ENCODE assay signal across 16 cellular contexts in the genomic region with DNA sequence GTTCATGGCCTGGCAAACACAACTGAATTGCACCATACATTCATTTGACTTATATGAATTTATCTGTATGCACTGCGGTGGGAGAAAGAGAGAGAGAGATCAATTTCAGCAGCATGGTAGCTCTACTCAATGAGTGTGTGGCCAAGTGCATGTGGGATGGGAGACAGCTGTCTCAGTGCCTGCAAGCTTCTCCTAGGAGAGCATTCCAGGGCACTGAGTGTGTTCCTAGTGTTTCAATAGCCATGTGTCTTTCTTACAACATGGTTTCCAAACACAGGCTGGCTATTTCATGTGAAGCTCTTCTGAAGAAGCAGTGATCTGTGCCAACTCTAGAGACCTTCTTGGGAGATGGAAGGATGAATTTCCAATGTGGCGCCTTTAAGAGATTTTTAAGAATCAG. TPM values are rescaled to one million over a fixed set of nuclear protein-coding genes. Genes with fewer than 3 reads are reported as not detected.
DNase-seq lines count a peak whose midpoint lies in the region; ATAC-seq, FAIRE-seq and TF ChIP-seq lines count a peak whose summit lies in the region.
"Had no signal": no experiment of that assay in that cellular context is flagged by ENCODE, and none has a peak within 500 bp of the region (broad histone marks: within the 10 kb centered on the region; RNA-seq: fewer than 3 reads in every experiment).

No MANE protein-coding gene starts in this region.

- H3K9me3 Mint-ChIP-seq in astrocyte (ENCODE audit: unreplicated experiment), result no peaks in the 10 kb centered on the region
- H3K9me3 Mint-ChIP-seq: brain; CD8-positive, alpha-beta T cell; nephron progenitor cell had no signal

- no peak overlapping the region for H2AFZ ChIP-seq in astrocyte (ENCODE audit: low read depth, low read length)

- no peaks in the 10 kb centered on the region for H3K79me2 ChIP-seq in astrocyte (ENCODE audit: insufficient read depth, low read length)

- peaks cover 5% of the 10 kb centered on the region for H3K4me1 Mint-ChIP-seq in astrocyte (ENCODE audit: low read depth, unreplicated experiment)
- H3K4me1 Mint-ChIP-seq: activated CD8-positive, alpha-beta memory T cell treated with anti-CD3 and anti-CD28 coated beads, Interleukin-2, amount 10 ng/mL, durations not matched to agents 7 days and 5 days; nephron progenitor cell had no signal

- no peaks in the 10 kb centered on the region for H3K27me3 Mint-ChIP-seq in astrocyte (ENCODE audit: low read depth, unreplicated experiment)

- ATAC-seq in HG03439 (IDR thresholded peaks at IDR 0.05; ENCODE audit: unreplicated experiment), result no peak
- ATAC-seq in GM18517 (IDR thresholded peaks at IDR 0.05; ENCODE audit: unreplicated experiment), result no peak
- ATAC-seq: activated CD8-positive, alpha-beta memory T cell treated with anti-CD3 and anti-CD28 coated beads, Interleukin-2, amount 10 ng/mL, durations not matched to agents 7 days and 5 days; CD8-positive, alpha-beta T cell; right cardiac atrium had no signal

- H3K27me3 ChIP-seq in astrocyte (ENCODE audit: insufficient read depth, low read length), result no peaks in the 10 kb centered on the region

- H3K4me3 ChIP-seq in astrocyte (ENCODE audit: insufficient read depth, low read depth, low read length), result no peak overlapping the region
- H3K4me3 ChIP-seq in fibroblast of villous mesenchyme (ENCODE audit: low read depth, low read length), result no peak overlapping the region

- no peak overlapping the region for H3K27ac Mint-ChIP-seq in astrocyte (ENCODE audit: unreplicated experiment)
- H3K27ac Mint-ChIP-seq: activated CD8-positive, alpha-beta memory T cell treated with anti-CD3 and anti-CD28 coated beads, Interleukin-2, amount 10 ng/mL, durations not matched to agents 7 days and 5 days; CD8-positive, alpha-beta T cell; nephron progenitor cell had no signal

- FAIRE-seq in astrocyte (lab: Jason Lieb, UNC), result no peak
- FAIRE-seq: frontal cortex, H54 had no signal

- no peaks in the 10 kb centered on the region for H4K20me1 ChIP-seq in astrocyte (ENCODE audit: insufficient read depth, low read length)

- H3K9me3 ChIP-seq in astrocyte (ENCODE audit: insufficient read depth, low read depth, low read length), result no peaks in the 10 kb centered on the region

- H3K27ac ChIP-seq in astrocyte (ENCODE audit: low read depth, low read length), result no peak overlapping the region

- H3K4me3 Mint-ChIP-seq in astrocyte (ENCODE audit: unreplicated experiment), result no peak overlapping the region
- H3K4me3 Mint-ChIP-seq: activated CD8-positive, alpha-beta memory T cell treated with anti-CD3 and anti-CD28 coated beads, Interleukin-2, amount 10 ng/mL, durations not matched to agents 7 days and 5 days; brain; CD8-positive, alpha-beta T cell; nephron progenitor cell had no signal

- H3K36me3 ChIP-seq in astrocyte (ENCODE audit: insufficient read depth, low read length), result no peaks in the 10 kb centered on the region

- no peak overlapping the region for H3K9ac ChIP-seq in astrocyte (ENCODE audit: low read length)

- H3K4me1 ChIP-seq in astrocyte (ENCODE audit: insufficient read depth, low read length), result no peaks in the 10 kb centered on the region

- DNase-seq in GM04504 (ENCODE audit: low read depth) (peak; percentile 56), astrocyte (ENCODE audit: low read depth) (peak; percentile 49), fibroblast of villous mesenchyme (ENCODE audit: low read depth) (peak; percentile 61), stromal cell of bone marrow (ENCODE audit: low read depth) (peak; percentile 38), NCI-H2029 treated with DMSO at 0.1 percent for 48 hours (lab: John Stamatoyannopoulos, UW) (no peak)
- DNase-seq: activated CD8-positive, alpha-beta memory T cell treated with anti-CD3 and anti-CD28 coated beads, Interleukin-2, amount 10 ng/mL, durations not matched to agents 7 days and 5 days; CD8-positive, alpha-beta T cell; DMS79 treated with DMSO at 0.1 percent for 48 hours; NCI-H1092; nephron progenitor cell; right cardiac atrium had no signal

- TF ChIP-seq CTCF in astrocyte (IDR thresholded peaks at IDR 0.05; ENCODE audit: insufficient read depth, low read depth, low read length), result no peak
- TF ChIP-seq CTCF in fibroblast of villous mesenchyme (IDR thresholded peaks at IDR 0.05; ENCODE audit: insufficient read depth, low read depth, low read length), result no peak

- peaks cover 3% of the 10 kb centered on the region for H3K36me3 Mint-ChIP-seq in astrocyte (ENCODE audit: low read depth, unreplicated experiment)
- H3K36me3 Mint-ChIP-seq: activated CD8-positive, alpha-beta memory T cell treated with anti-CD3 and anti-CD28 coated beads, Interleukin-2, amount 10 ng/mL, durations not matched to agents 7 days and 5 days; brain; CD8-positive, alpha-beta T cell had no signal

- no peak overlapping the region for H3K4me2 ChIP-seq in astrocyte (ENCODE audit: low read length)

RNA-seq across cellular contexts. Expression of a gene that starts 43.5 kb away (rescaled TPM):
- total RNA-seq in astrocyte, result 0.34 and 0.50 TPM in 2 replicates
- under 0.01 TPM in 2 replicates for total RNA-seq in fibroblast of villous mesenchyme
- total RNA-seq: activated CD8-positive, alpha-beta memory T cell treated with anti-CD3 and anti-CD28 coated beads, Interleukin-2, amount 10 ng/mL, durations not matched to agents 7 days and 5 days; CD8-positive, alpha-beta T cell had no signal
